Comparison of ENCODE assay signal across 8 cellular contexts in the genomic region with DNA sequence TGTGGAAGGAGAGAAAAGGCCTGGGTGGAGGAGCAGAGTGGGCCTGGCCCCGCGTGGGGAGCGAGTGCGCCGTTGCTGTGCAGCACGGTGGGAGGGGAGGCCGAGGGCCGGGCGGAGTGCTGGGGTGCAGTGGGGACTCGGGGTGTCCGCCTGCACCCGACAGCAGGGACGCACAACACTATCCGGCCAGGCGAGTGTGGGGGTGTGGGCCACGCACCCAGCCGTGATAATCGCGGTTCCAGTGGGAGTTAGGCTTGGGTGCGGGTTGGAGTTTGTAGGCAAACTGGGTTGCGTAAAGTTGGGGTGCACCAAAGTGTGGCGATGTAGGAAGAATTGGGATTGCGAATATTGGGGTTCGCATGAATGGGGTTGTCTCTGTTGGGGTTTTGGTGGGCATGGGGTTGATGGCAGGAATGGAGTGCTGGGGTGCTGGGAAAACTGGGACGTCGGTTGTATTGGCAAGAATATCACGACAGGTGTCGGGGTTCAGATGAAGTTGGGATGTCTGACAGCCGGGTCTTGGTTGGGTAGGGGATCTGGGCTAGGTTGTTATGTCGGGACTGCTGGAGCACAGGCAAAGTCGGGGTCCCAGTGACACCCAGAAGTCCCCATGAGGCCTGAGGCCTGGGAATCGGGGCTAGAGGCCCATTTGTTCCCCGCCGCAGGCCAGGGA. TPM values are rescaled to one million over a fixed set of nuclear protein-coding genes. Genes with fewer than 3 reads are reported as not detected.
DNase-seq lines count a peak whose midpoint lies in the region; ATAC-seq and TF ChIP-seq lines count a peak whose summit lies in the region.

No MANE protein-coding gene starts in this region.

- peaks cover 70% of the 10 kb centered on the region for H3K4me1 Mint-ChIP-seq in activated naive CD4-positive, alpha-beta T cell treated with anti-CD3 and anti-CD28 coated beads, Interleukin-2, amount 10 ng/mL, durations not matched to agents 7 days and 5 days

- in situ Hi-C loops in brain microvascular endothelial cell (cut with HindIII; ENCODE audit: low pct_ligation_motif_present, low sequenced_read_pairs), result no loop called here

- H3K36me3 Mint-ChIP-seq in activated naive CD4-positive, alpha-beta T cell treated with anti-CD3 and anti-CD28 coated beads, Interleukin-2, amount 10 ng/mL, durations not matched to agents 7 days and 5 days, result peaks cover 35% of the 10 kb centered on the region

- H3K4me3 ChIP-seq in brain microvascular endothelial cell (ENCODE audit: low read depth, low read length) (no peak overlapping the region), mucosa of stomach (ENCODE audit: low read length) (no peak overlapping the region), upper lobe of right lung (peak overlapping the region; percentile 69)

- no peaks in the 10 kb centered on the region for H3K9me3 ChIP-seq in mucosa of stomach (ENCODE audit: control insufficient read depth, low read length)
- H3K9me3 ChIP-seq in upper lobe of right lung, result no peaks in the 10 kb centered on the region

- no peaks in the 10 kb centered on the region for H3K27me3 ChIP-seq in brain microvascular endothelial cell (replicated peaks)
- H3K27me3 ChIP-seq in mucosa of stomach (ENCODE audit: control insufficient read depth, insufficient read depth, low read length), result no peaks in the 10 kb centered on the region
- H3K27me3 ChIP-seq in upper lobe of right lung, result no peaks in the 10 kb centered on the region

- H3K36me3 ChIP-seq in brain microvascular endothelial cell (replicated peaks) (peaks cover 26% of the 10 kb centered on the region), mucosa of stomach (ENCODE audit: control insufficient read depth, insufficient read depth, low read length) (peaks cover 28% of the 10 kb centered on the region), upper lobe of right lung (peaks cover 32% of the 10 kb centered on the region)

- no peaks in the 10 kb centered on the region for H3K9me3 Mint-ChIP-seq in activated naive CD4-positive, alpha-beta T cell treated with anti-CD3 and anti-CD28 coated beads, Interleukin-2, amount 10 ng/mL, durations not matched to agents 7 days and 5 days

- CTCF ChIA-PET in activated naive CD4-positive, alpha-beta T cell treated with anti-CD3 and anti-CD28 coated beads, Interleukin-2, amount 10 ng/mL, durations not matched to agents 7 days and 5 days (lab: Charles Lee), result interaction anchor here (1.5 to 6.5 kb wide), 2 partner anchors 19 to 25 kb away, joined by 5 to 295 read pairs; a partner anchor contains a TSS

- H3K27ac ChIP-seq in brain microvascular endothelial cell (peak overlapping the region; percentile 18), upper lobe of right lung (no peak overlapping the region)

- peaks cover 79% of the 10 kb centered on the region for H3K4me1 ChIP-seq in mucosa of stomach (ENCODE audit: control insufficient read depth, insufficient read depth, low read length)
- peaks cover 68% of the 10 kb centered on the region for H3K4me1 ChIP-seq in upper lobe of right lung

- no peak for DNase-seq in activated naive CD4-positive, alpha-beta T cell treated with anti-CD3 and anti-CD28 coated beads, Interleukin-2, amount 10 ng/mL, durations not matched to agents 7 days and 5 days
- no peak for DNase-seq in activated naive CD4-positive, alpha-beta T cell treated with Interleukin-2 at 50 U/mL for 16 hours
- DNase-seq in brain microvascular endothelial cell (no peak), upper lobe of right lung (no peak), foreskin melanocyte (no peak), SW480 (ENCODE audit: low spot score) (no peak)

- H3K9ac ChIP-seq in mucosa of stomach (ENCODE audit: low read length), result peak overlapping the region; percentile 8

- peak overlapping the region; percentile 74 for H3K4me3 Mint-ChIP-seq in activated naive CD4-positive, alpha-beta T cell treated with anti-CD3 and anti-CD28 coated beads, Interleukin-2, amount 10 ng/mL, durations not matched to agents 7 days and 5 days

- H3K27ac Mint-ChIP-seq in activated naive CD4-positive, alpha-beta T cell treated with anti-CD3 and anti-CD28 coated beads, Interleukin-2, amount 10 ng/mL, durations not matched to agents 7 days and 5 days, result peak overlapping the region; percentile 90

- peaks cover 9% of the 10 kb centered on the region for H3K27me3 Mint-ChIP-seq in activated naive CD4-positive, alpha-beta T cell treated with anti-CD3 and anti-CD28 coated beads, Interleukin-2, amount 10 ng/mL, durations not matched to agents 7 days and 5 days

- TF ChIP-seq CTCF in brain microvascular endothelial cell (IDR thresholded peaks at IDR 0.05; ENCODE audit: low read depth, low read length, missing control alignments), result no peak
- no peak for TF ChIP-seq CTCF in upper lobe of right lung (IDR thresholded peaks at IDR 0.05)

- intact Hi-C loops in upper lobe of right lung (cut with DNase I), result no loop called here

- ATAC-seq in upper lobe of right lung (no peak), GM21423 (IDR thresholded peaks at IDR 0.05; ENCODE audit: unreplicated experiment) (no peak)

RNA-seq across cellular contexts. Expression of a gene that starts 0.6 kb away (rescaled TPM):
- total RNA-seq in upper lobe of right lung, result 322 TPM

RNA-seq across cellular contexts. Expression of a gene that starts 6.8 kb away (rescaled TPM):
- total RNA-seq in upper lobe of right lung, result 41.4 TPM

RNA-seq across cellular contexts. Expression of a gene that starts 17.1 kb away (rescaled TPM):
- total RNA-seq in upper lobe of right lung, result not detected

RNA-seq across cellular contexts. Expression of a gene that starts 20.1 kb away (rescaled TPM):
- total RNA-seq in upper lobe of right lung, result 135 TPM

RNA-seq across cellular contexts. Expression of a gene that starts 27.0 kb away (rescaled TPM):
- total RNA-seq in upper lobe of right lung, result 126 TPM
